ENCODE assay signal across 8 cellular contexts in the genomic region with DNA sequence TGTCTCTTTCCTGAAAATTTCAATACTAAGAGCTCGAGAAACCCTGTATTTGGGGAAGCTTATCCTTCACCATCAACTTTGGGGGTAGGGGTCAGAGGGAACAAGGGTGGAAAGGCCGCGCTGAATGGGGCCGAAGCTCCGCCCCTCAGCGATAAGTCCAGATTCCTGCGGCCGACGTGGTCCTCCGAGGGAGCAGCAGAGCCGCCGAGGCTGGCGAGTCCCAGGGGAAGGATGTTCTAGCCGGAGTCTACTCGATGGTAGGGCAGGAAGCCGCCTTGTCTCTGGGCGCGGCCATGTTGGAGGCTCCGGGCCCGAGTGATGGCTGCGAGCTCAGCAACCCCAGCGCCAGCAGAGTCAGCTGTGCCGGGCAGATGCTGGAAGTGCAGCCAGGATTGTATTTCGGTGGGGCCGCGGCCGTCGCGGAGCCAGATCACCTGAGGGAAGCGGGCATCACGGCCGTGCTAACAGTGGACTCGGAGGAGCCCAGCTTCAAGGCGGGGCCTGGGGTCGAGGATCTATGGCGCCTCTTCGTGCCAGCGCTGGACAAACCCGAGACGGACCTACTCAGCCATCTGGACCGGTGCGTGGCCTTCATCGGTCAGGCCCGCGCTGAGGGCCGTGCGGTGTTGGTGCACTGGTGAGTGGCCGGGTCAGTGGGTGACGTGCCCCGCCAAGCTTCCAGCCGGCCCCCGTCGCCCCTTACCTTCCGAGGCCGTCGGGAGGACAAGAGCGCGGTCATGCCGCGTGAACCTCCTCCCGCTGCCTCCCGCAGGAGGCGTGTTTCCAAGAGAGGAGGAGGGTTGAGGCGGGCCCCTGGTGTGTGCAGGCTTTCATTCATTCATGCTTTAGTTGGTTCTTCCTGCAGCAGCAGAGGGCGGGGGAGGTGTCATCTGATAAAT.
DNase-seq lines count a peak whose midpoint lies in the region; ATAC-seq, FAIRE-seq and TF ChIP-seq lines count a peak whose summit lies in the region.

A gene with protein sequence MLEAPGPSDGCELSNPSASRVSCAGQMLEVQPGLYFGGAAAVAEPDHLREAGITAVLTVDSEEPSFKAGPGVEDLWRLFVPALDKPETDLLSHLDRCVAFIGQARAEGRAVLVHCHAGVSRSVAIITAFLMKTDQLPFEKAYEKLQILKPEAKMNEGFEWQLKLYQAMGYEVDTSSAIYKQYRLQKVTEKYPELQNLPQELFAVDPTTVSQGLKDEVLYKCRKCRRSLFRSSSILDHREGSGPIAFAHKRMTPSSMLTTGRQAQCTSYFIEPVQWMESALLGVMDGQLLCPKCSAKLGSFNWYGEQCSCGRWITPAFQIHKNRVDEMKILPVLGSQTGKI (plus strand): TSS at position 278 of the 899 bp plus-strand sequence. CDS start 16 bp downstream, at position 294.

- H3K27me3 Mint-ChIP-seq in central memory CD8-positive, alpha-beta T cell: no peaks in the 10 kb centered on the region

- ATAC-seq in GM18909 (IDR thresholded peaks at IDR 0.05; ENCODE audit: poor library complexity, unreplicated experiment) (peak; percentile 98), HG03175 (IDR thresholded peaks at IDR 0.05; ENCODE audit: unreplicated experiment) (peak; percentile 97)
- ATAC-seq in central memory CD8-positive, alpha-beta T cell (replicated peaks; ENCODE audit: extremely low read depth, poor library complexity, severe bottlenecking): peak; percentile 97

- peak; percentile 86 for DNase-seq in AG09319 (ENCODE audit: extremely low read depth, low read depth)
- peak; percentile 95 for DNase-seq in NCI-H345 (lab: John Stamatoyannopoulos, UW)
- peak; percentile 72 for DNase-seq in activated CD4-positive, CD25-positive, alpha-beta regulatory T cell treated with anti-CD3 and anti-CD28 coated beads, Interleukin-2, amount 50 U/mL, for 16 hours (ENCODE audit: low read depth, low spot score)
- peak; percentile 73 to 78 for DNase-seq in central memory CD8-positive, alpha-beta T cell (ENCODE audit: low spot score in 2 of 2)
- peak; percentile 82 for DNase-seq in stimulated activated CD4-positive, alpha-beta T cell treated with anti-CD3 and anti-CD28 coated beads, Interleukin-12 subunit alpha, Interleukin-12 subunit beta, amount 100 ng/mL, for 4 hours

- no peaks in the 10 kb centered on the region for H3K9me3 Mint-ChIP-seq in central memory CD8-positive, alpha-beta T cell

- peaks cover 37% of the 10 kb centered on the region for H3K36me3 Mint-ChIP-seq in central memory CD8-positive, alpha-beta T cell (ENCODE audit: insufficient read depth)

- peaks cover 32% of the 10 kb centered on the region for H3K4me1 Mint-ChIP-seq in central memory CD8-positive, alpha-beta T cell

- peak within 1 kb of the TSS; percentile 97 for H3K27ac Mint-ChIP-seq in central memory CD8-positive, alpha-beta T cell (ENCODE audit: low read depth)

- FAIRE-seq in islet of Langerhans (lab: Jason Lieb, UNC): peak; percentile 41

- peak; percentile 42 for TF ChIP-seq CTCF in AG09319 (IDR thresholded peaks at IDR 0.05; ENCODE audit: low read depth, low read length)

- peak within 1 kb of the TSS; percentile 98 for H3K4me3 Mint-ChIP-seq in central memory CD8-positive, alpha-beta T cell

Comparison
In these comparisons a context has a peak if more than half of its experiments do, and no peak if none do; other contexts are left out.
1. Peak in every context shown above with its lines: DNase-seq and ATAC-seq.